Comparison of ENCODE assay signal across 20 cellular contexts in the genomic region with DNA sequence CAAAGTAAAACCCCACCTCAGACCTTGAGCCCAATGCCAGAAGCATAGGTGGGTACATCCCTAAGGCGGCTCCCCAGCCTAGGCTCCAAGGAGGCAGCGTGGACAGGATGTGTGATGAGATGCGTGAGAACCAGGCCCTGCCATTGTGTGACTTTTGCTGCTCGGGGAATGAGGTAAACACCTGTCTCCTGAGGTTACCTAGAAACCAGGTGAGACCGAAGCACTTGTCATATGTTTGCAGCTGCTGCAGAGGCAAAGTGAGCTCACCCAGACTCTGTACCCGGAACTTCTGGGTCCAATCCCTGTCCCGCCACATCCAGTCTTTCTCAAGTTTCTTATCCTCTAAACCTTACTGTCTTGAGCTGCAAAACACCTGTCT. TPM values are rescaled to one million over a fixed set of nuclear protein-coding genes. Genes with fewer than 3 reads are reported as not detected.
DNase-seq lines count a peak whose midpoint lies in the region; ATAC-seq and TF ChIP-seq lines count a peak whose summit lies in the region.
"Had no signal": no experiment of that assay in that cellular context is flagged by ENCODE, and none has a peak within 500 bp of the region (broad histone marks: within the 10 kb centered on the region; RNA-seq: fewer than 3 reads in every experiment).

No MANE protein-coding gene starts in this region.

- in situ Hi-C loops in GM13976 (cut with MboI; ENCODE audit: low sequenced_read_pairs, unreplicated experiment): no loop called here

- DNase-seq in COLO668 (lab: John Stamatoyannopoulos, UW; ENCODE audit: unreplicated experiment): peak; percentile 83
- DNase-seq in GM13976 (ENCODE audit: low spot score): peak; percentile 12
- peak; percentile 85 for DNase-seq in NCI-H345 (lab: John Stamatoyannopoulos, UW)
- peak; percentile 27 for DNase-seq in left lobe of liver (ENCODE audit: low spot score)
- no peak for DNase-seq in ecto neural progenitor cell (ENCODE audit: low spot score)
- no peak for DNase-seq in stimulated activated CD4-positive, alpha-beta T cell treated with anti-CD3 and anti-CD28 coated beads, Interleukin-4, amount 100 ng/mL, for 1 hour
- DNase-seq: effector memory CD4-positive, alpha-beta T cell; esophagus squamous epithelium; KG1; kidney glomerular epithelial cell; mesenchymal stem cell; naive B cell; NCI-H2171; NK-92 treated with Interleukin-12 subunit alpha and Interleukin-12 subunit beta, amount 100 ng/mL, for 24 hours; ovary; T-helper 2 cell had no signal

- ATAC-seq in left lobe of liver (no peak), GM18909 (IDR thresholded peaks at IDR 0.05; ENCODE audit: poor library complexity, unreplicated experiment) (no peak)
- ATAC-seq: activated naive CD4-positive, alpha-beta T cell treated with anti-CD3 and anti-CD28 coated beads, Interleukin-2, amount 50 U/mL, for 72 hours had no signal

- TF ChIP-seq CTCF in GM13976 (IDR thresholded peaks at IDR 0.05; ENCODE audit: borderline replicate concordance, control extremely low read depth, extremely low read depth, insufficient read depth, missing control alignments): no peak

RNA-seq across cellular contexts. Expression of gene FBLN7, which starts 3.4 kb away (rescaled TPM):
- total RNA-seq in left lobe of liver: 5.1 TPM
- total RNA-seq: astrocyte, SK-MEL-5 had no signal

Comparison
In these comparisons a context has a peak if more than half of its experiments do, and no peak if none do; other contexts are left out.
1. DNase-seq: peak in COLO668 (single experiment), GM13976 (single experiment), NCI-H345 (single experiment) and left lobe of liver (single experiment); none in ecto neural progenitor cell (single experiment) and stimulated activated CD4-positive, alpha-beta T cell treated with anti-CD3 and anti-CD28 coated beads, Interleukin-4, amount 100 ng/mL, for 1 hour (single experiment).